Comparison of ENCODE assay signal across 21 cellular contexts in genomic region chr22:22761963-22762772, GRCh38.
"Had no signal": no experiment of that assay in that cellular context is flagged by ENCODE, and none has a peak within 500 bp of the region (broad histone marks: within the 10 kb centered on the region; RNA-seq: fewer than 3 reads in every experiment).

No MANE protein-coding gene starts in this region.

- H3K9me3 Mint-ChIP-seq: activated naive CD8-positive, alpha-beta T cell treated with anti-CD3 and anti-CD28 coated beads, Interleukin-2, amount 50 U/mL, for 24 hours; naive thymus-derived CD4-positive, alpha-beta T cell; T-cell had no signal

- DNase-seq: activated CD4-positive, alpha-beta T cell treated with anti-CD3 and anti-CD28 coated beads for 48 hours; activated naive CD4-positive, alpha-beta T cell; activated naive CD8-positive, alpha-beta T cell treated with anti-CD3 and anti-CD28 coated beads, Interleukin-2, amount 50 U/mL, for 24 hours; aorta; heart right ventricle; naive thymus-derived CD4-positive, alpha-beta T cell; posterior cingulate gyrus; right cardiac atrium; stimulated activated CD4-positive, alpha-beta T cell treated with anti-CD3 and anti-CD28 coated beads, Interleukin-15, amount 100 ng/mL, for 24 hours; stimulated activated CD4-positive, alpha-beta T cell treated with anti-CD3 and anti-CD28 coated beads, Interleukin-4, amount 100 ng/mL, for 24 hours; stimulated activated naive CD4-positive, alpha-beta T cell treated with Interleukin-2 at 50 U/mL for 16 hours; substantia nigra; T-cell; T-helper 9 cell; WERI-Rb-1 had no signal

- ATAC-seq: activated naive CD8-positive, alpha-beta T cell treated with anti-CD3 and anti-CD28 coated beads, Interleukin-2, amount 50 U/mL, for 24 hours; gastroesophageal sphincter; heart right ventricle; naive thymus-derived CD4-positive, alpha-beta T cell; T-cell had no signal

- H3K27ac ChIP-seq: breast epithelium, gastroesophageal sphincter, heart right ventricle, neutrophil, skin epidermis, tibial nerve, WERI-Rb-1 had no signal

- FAIRE-seq: islet of Langerhans had no signal

- H3K27me3 Mint-ChIP-seq: activated naive CD8-positive, alpha-beta T cell treated with anti-CD3 and anti-CD28 coated beads, Interleukin-2, amount 50 U/mL, for 24 hours had no signal

- H3K4me1 ChIP-seq: breast epithelium, gastroesophageal sphincter, tibial nerve had no signal

- H3K4me3 Mint-ChIP-seq: activated naive CD8-positive, alpha-beta T cell treated with anti-CD3 and anti-CD28 coated beads, Interleukin-2, amount 50 U/mL, for 24 hours; naive thymus-derived CD4-positive, alpha-beta T cell; T-cell had no signal

- H3K27ac Mint-ChIP-seq: activated naive CD8-positive, alpha-beta T cell treated with anti-CD3 and anti-CD28 coated beads, Interleukin-2, amount 50 U/mL, for 24 hours; naive thymus-derived CD4-positive, alpha-beta T cell had no signal

- H3K36me3 ChIP-seq: breast epithelium, gastroesophageal sphincter, heart right ventricle, neutrophil, tibial nerve, WERI-Rb-1 had no signal

- H3K36me3 Mint-ChIP-seq: naive thymus-derived CD4-positive, alpha-beta T cell; T-cell had no signal

- H3K27me3 ChIP-seq: breast epithelium, neutrophil had no signal

- H3K9me3 ChIP-seq: breast epithelium, gastroesophageal sphincter, heart right ventricle, neutrophil, tibial nerve had no signal

- H3K4me3 ChIP-seq: breast epithelium, gastroesophageal sphincter, heart right ventricle, skin epidermis, tibial nerve had no signal
